31 cellular contexts compared by ENCODE assay signal in the genomic region with DNA sequence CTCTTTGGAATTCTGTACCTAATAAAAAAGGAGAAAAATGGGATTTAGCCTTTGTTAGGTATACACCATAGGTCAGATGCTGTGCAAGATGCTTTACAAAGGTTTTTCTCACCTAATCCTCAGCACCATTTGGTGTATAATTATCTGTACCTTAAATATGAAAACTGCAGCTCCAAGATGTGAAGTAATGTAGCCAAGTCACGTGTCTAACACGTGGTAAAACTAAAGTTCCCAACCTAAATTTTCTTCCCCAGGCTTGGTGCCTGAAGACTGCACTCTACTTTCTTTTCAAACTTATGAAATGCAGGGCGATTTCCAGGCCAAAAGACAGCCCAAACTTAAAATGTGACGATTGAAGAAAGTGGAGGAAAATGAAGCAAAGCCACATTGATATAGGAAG.
"Had no signal": no experiment of that assay in that cellular context is flagged by ENCODE, and none has a peak within 500 bp of the region (broad histone marks: within the 10 kb centered on the region; RNA-seq: fewer than 3 reads in every experiment).

No MANE protein-coding gene starts in this region.

- DNase-seq: activated B cell treated with CpG ODN at 0.5 μM for 24 hours; activated CD4-positive, alpha-beta T cell treated with anti-CD3 and anti-CD28 coated beads for 48 hours; activated CD4-positive, alpha-beta T cell treated with anti-CD3 and anti-CD28 coated beads, Interleukin-2, amount 50 U/mL, for 1 hour; activated CD4-positive, alpha-beta T cell treated with anti-CD3 and anti-CD28 coated beads, Interleukin-2, amount 50 U/mL, for 48 hours; activated CD8-positive, alpha-beta memory T cell treated with anti-CD3 and anti-CD28 coated beads for 24 hours; activated CD8-positive, alpha-beta T cell treated with anti-CD3 and anti-CD28 coated beads for 36 hours; activated effector memory CD4-positive, alpha-beta T cell treated with Interleukin-2 at 50 U/mL for 16 hours; activated gamma-delta T cell treated with Interleukin-2 at 50 U/mL for 16 hours; activated naive CD4-positive, alpha-beta T cell treated with anti-CD3 and anti-CD28 coated beads, Interleukin-2, amount 50 U/mL, for 16 hours; activated naive CD4-positive, alpha-beta T cell treated with Interleukin-2 at 50 U/mL for 16 hours; activated T-cell treated with anti-CD3 and anti-CD28 coated beads, Interleukin-2, amount 50 U/mL, for 4 hours; adrenal gland; amygdala; aorta; body of pancreas; central memory CD4-positive, alpha-beta T cell; cerebellar nuclear complex; colonic mucosa; effector CD8-positive, alpha-beta T cell; esophagus squamous epithelium; foreskin melanocyte; T-helper 1 cell; T-helper 17 cell; T1000; WERI-Rb-1 had no signal

- H3K9me3 ChIP-seq: adrenal gland, body of pancreas, colonic mucosa, esophagus squamous epithelium, gastroesophageal sphincter had no signal

- H3K4me1 ChIP-seq: adrenal gland, body of pancreas, colonic mucosa, esophagus squamous epithelium, gastroesophageal sphincter had no signal

- H3K4me3 ChIP-seq: adrenal gland, body of pancreas, colonic mucosa, esophagus squamous epithelium, gastroesophageal sphincter had no signal

- H3K27me3 ChIP-seq: body of pancreas, colonic mucosa, esophagus squamous epithelium, gastroesophageal sphincter had no signal

- FAIRE-seq: endometrium, endothelial cell of umbilical vein had no signal

- H3K27ac ChIP-seq: adrenal gland, body of pancreas, colonic mucosa, epithelial cell of prostate, esophagus squamous epithelium, gastroesophageal sphincter, WERI-Rb-1 had no signal

- ATAC-seq: activated CD4-positive, CD25-positive, alpha-beta regulatory T cell treated with anti-CD3 and anti-CD28 coated beads, Interleukin-2, amount 50 U/mL, for 24 hours; activated CD8-positive, alpha-beta T cell treated with anti-CD3 and anti-CD28 coated beads for 36 hours; activated T-cell treated with anti-CD3 and anti-CD28 coated beads, Interleukin-2, amount 50 U/mL, for 4 hours; activated T-helper 17 cell treated with anti-CD3 and anti-CD28 coated beads, Interleukin-2, amount 50 U/mL, for 72 hours; body of pancreas; gastroesophageal sphincter; T-helper 17 cell had no signal

- H3K36me3 ChIP-seq: adrenal gland, colonic mucosa, esophagus squamous epithelium, WERI-Rb-1 had no signal
